Comparison of ENCODE assay signal across 26 cellular contexts in genomic region chr10:60073397-60073780, GRCh38.
"Had no signal": no experiment of that assay in that cellular context is flagged by ENCODE, and none has a peak within 500 bp of the region (broad histone marks: within the 10 kb centered on the region; RNA-seq: fewer than 3 reads in every experiment).

No MANE protein-coding gene starts in this region.

- H3K36me3 ChIP-seq: ovary had no signal

- H3K9me3 ChIP-seq: heart left ventricle, left ventricle myocardium inferior, ovary, vagina had no signal

- H3K4me1 ChIP-seq: heart left ventricle, left ventricle myocardium inferior, vagina had no signal

- FAIRE-seq: endothelial cell of umbilical vein, islet of Langerhans had no signal

- H3K27ac ChIP-seq: heart left ventricle, left ventricle myocardium inferior, ovary, skin epidermis, vagina had no signal

- ATAC-seq: activated naive CD4-positive, alpha-beta T cell treated with anti-CD3 and anti-CD28 coated beads, Interleukin-2, amount 50 U/mL, for 72 hours; activated T-cell treated with anti-CD3 and anti-CD28 coated beads, Interleukin-2, amount 50 U/mL, for 72 hours; esophagus mucosa; heart left ventricle; sciatic nerve; stimulated activated naive CD8-positive, alpha-beta T cell treated with anti-CD3 and anti-CD28 coated beads, Interleukin-15, amount 100 ng/mL, for 72 hours had no signal

- H3K27me3 ChIP-seq: heart left ventricle, ovary, vagina had no signal

- DNase-seq: activated CD4-positive, alpha-beta T cell treated with anti-CD3 and anti-CD28 coated beads for 4 hours; activated CD4-positive, alpha-beta T cell treated with anti-CD3 and anti-CD28 coated beads, Interleukin-2, amount 50 U/mL, for 4 hours; activated CD4-positive, CD25-positive, alpha-beta regulatory T cell; activated naive CD4-positive, alpha-beta T cell; activated T-cell treated with anti-CD3 and anti-CD28 coated beads for 4 hours; activated T-cell treated with anti-CD3 and anti-CD28 coated beads, Interleukin-2, amount 50 U/mL, for 72 hours; aorta; foreskin fibroblast; heart left ventricle; left ventricle myocardium inferior; mammary epithelial cell; naive B cell; ovary; retina; stimulated activated CD4-positive, alpha-beta T cell treated with anti-CD3 and anti-CD28 coated beads, Interleukin-12 subunit alpha, Interleukin-12 subunit beta, amount 100 ng/mL, for 4 hours; stimulated activated CD4-positive, alpha-beta T cell treated with anti-CD3 and anti-CD28 coated beads, Interleukin-4, amount 100 ng/mL, for 1 hour; stimulated activated naive CD8-positive, alpha-beta T cell treated with anti-CD3 and anti-CD28 coated beads, Interleukin-15, amount 100 ng/mL, for 72 hours; substantia nigra; T-helper 1 cell had no signal

- H3K4me3 ChIP-seq: heart left ventricle, left ventricle myocardium inferior, ovary, skin epidermis, vagina had no signal
